ENCODE assay signal across 8 cellular contexts in the genomic region with DNA sequence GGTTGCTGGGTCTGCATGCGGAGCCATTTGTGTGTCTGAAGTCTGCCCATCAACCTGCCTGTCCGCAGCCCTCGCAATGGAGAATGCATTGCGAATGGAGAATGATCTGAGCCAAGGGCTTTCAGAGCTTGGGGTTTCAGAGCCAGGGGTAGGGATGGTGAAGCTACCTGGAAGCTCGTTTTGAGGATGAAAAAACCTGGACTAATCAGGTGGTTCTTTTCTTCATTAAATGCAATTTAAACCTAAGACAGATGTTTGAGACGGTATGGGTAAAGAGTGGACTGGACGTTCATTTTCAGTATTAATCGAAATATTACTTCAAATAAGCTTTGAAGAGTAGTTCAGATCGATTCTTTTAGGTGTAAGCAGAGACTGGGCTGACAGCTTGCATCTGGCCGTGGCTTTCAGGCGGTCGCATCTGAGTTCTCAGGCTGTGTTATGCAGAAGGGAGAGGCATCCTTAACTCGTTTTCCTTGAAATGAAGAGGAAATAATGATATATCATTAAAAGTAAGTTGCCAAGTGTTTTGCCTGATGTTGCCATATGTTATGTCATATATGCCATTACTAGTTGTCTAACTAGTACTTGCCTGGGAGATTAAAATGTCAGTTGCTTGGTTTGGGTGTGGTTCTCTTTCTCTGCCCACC. TPM values are rescaled to one million over a fixed set of nuclear protein-coding genes. Genes with fewer than 3 reads are reported as not detected.
A peak's percentile ranks its signal among the peaks of the same experiment; 100 is the strongest.
DNase-seq lines count a peak whose midpoint lies in the region; ATAC-seq and TF ChIP-seq lines count a peak whose summit lies in the region.

No MANE protein-coding gene starts in this region.

- DNase-seq in cardiac muscle cell (ENCODE audit: low read depth in 1 of 2, low spot score in 1 of 2) (no peak), cardiac septum (ENCODE audit: low spot score) (no peak), vagina (ENCODE audit: extremely low spot score in 2 of 2) (no peak)

- TF ChIP-seq POLR2A in vagina (IDR thresholded peaks at IDR 0.05): no peak

- H3K4me3 ChIP-seq in cardiac muscle cell (peak overlapping the region; percentile 68), mononuclear cell (ENCODE audit: low read length) (peak overlapping the region; percentile 41), vagina (peak overlapping the region; percentile 50 to 53)

- no peak overlapping the region for H3K27ac ChIP-seq in cardiac muscle cell
- peak overlapping the region; percentile 58 for H3K27ac ChIP-seq in angular gyrus (ENCODE audit: low read depth, low read length)
- no peak overlapping the region for H3K27ac ChIP-seq in vagina

- H3K4me1 ChIP-seq in cardiac muscle cell (ENCODE audit: low read depth) (no peaks in the 10 kb centered on the region), mononuclear cell (ENCODE audit: insufficient read depth, low read length) (peaks cover 4% of the 10 kb centered on the region), vagina (peaks cover 31% of the 10 kb centered on the region)

- intact Hi-C loops in cardiac septum (cut with DNase I): no loop called here
- intact Hi-C loops in vagina (cut with DNase I): no loop called here

- H3K36me3 ChIP-seq in cardiac muscle cell (no peaks in the 10 kb centered on the region), vagina (no peaks in the 10 kb centered on the region)

- no peaks in the 10 kb centered on the region for H3K9me3 ChIP-seq in cardiac muscle cell (ENCODE audit: low read depth)
- H3K9me3 ChIP-seq in mononuclear cell (ENCODE audit: low read depth, low read length): no peaks in the 10 kb centered on the region
- no peaks in the 10 kb centered on the region for H3K9me3 ChIP-seq in vagina

- H3K27me3 ChIP-seq in cardiac muscle cell: peaks cover 13% of the 10 kb centered on the region
- H3K27me3 ChIP-seq in mononuclear cell (ENCODE audit: insufficient read depth, low read length): peaks cover 19% of the 10 kb centered on the region
- H3K27me3 ChIP-seq in vagina: no peaks in the 10 kb centered on the region

- no peak for ATAC-seq in GM18858 (IDR thresholded peaks at IDR 0.05; ENCODE audit: unreplicated experiment)
- ATAC-seq in HG03457 (IDR thresholded peaks at IDR 0.05; ENCODE audit: unreplicated experiment): no peak
- no peak for ATAC-seq in GM19035 (IDR thresholded peaks at IDR 0.05; ENCODE audit: unreplicated experiment)

- TF ChIP-seq CTCF in cardiac muscle cell (IDR thresholded peaks at IDR 0.05; ENCODE audit: low read depth, low read length) (no peak), vagina (IDR thresholded peaks at IDR 0.05) (no peak)

RNA-seq across cellular contexts. Expression of a gene that starts 0.8 kb away (rescaled TPM):
- 32.0 and 38.6 TPM in 2 replicates for total RNA-seq in cardiac muscle cell
- polyA plus RNA-seq in cardiac muscle cell: 23.7 and 27.6 TPM in 2 replicates
- 38.9 TPM for total RNA-seq in cardiac septum
- 5.8 TPM for total RNA-seq in mononuclear cell
- 45.4 TPM for total RNA-seq in vagina
